Comparison of ENCODE assay signal across 8 cellular contexts in genomic region chr3:37779289-37780152, GRCh38.
DNase-seq lines count a peak whose midpoint lies in the region; ATAC-seq and TF ChIP-seq lines count a peak whose summit lies in the region.

No MANE protein-coding gene starts in this region.

- no peak overlapping the region for H2BK5ac ChIP-seq in neuronal stem cell (ENCODE audit: low read length)

- H3K27me3 ChIP-seq in SU-DHL-6 (ENCODE audit: low read length): no peaks in the 10 kb centered on the region
- no peaks in the 10 kb centered on the region for H3K27me3 ChIP-seq in neuronal stem cell (ENCODE audit: control insufficient read depth in 3 of 3, insufficient read depth in 3 of 3, low read depth in 1 of 3, low read length in 3 of 3)

- H3F3A ChIP-seq in SU-DHL-6 (ENCODE audit: insufficient read depth): no peaks in the 10 kb centered on the region

- DNase-seq in DMS79 treated with DMSO at 0.1 percent for 48 hours (lab: John Stamatoyannopoulos, UW) (peak; percentile 59), NCI-H128 (lab: John Stamatoyannopoulos, UW; ENCODE audit: unreplicated experiment) (peak; percentile 20), fibroblast of peridontal ligament (ENCODE audit: extremely low read depth) (peak; percentile 86), neuronal stem cell (ENCODE audit: low spot score) (peak; percentile 67), ecto neural progenitor cell (ENCODE audit: low spot score) (no peak)

- H4K91ac ChIP-seq in neuronal stem cell (ENCODE audit: low read depth, low read length, poor library complexity): no peak overlapping the region

- H3K14ac ChIP-seq in neuronal stem cell (ENCODE audit: low read length): peak overlapping the region; percentile 15

- H3K18ac ChIP-seq in neuronal stem cell (ENCODE audit: low read length): no peak overlapping the region

- H3K4ac ChIP-seq in neuronal stem cell (ENCODE audit: low read length): no peak overlapping the region

- H3K4me1 ChIP-seq in neuronal stem cell (ENCODE audit: control insufficient read depth in 2 of 2, insufficient read depth in 1 of 2, low read depth in 1 of 2, low read length in 2 of 2): no peaks in the 10 kb centered on the region

- ATAC-seq in GM21825 (IDR thresholded peaks at IDR 0.05; ENCODE audit: unreplicated experiment) (peak; percentile 69), GM18870 (IDR thresholded peaks at IDR 0.05; ENCODE audit: unreplicated experiment) (no peak)

- H3K9ac ChIP-seq in SU-DHL-6 (ENCODE audit: low read length) (no peak overlapping the region), neuronal stem cell (ENCODE audit: low read depth, low read length, poor library complexity) (no peak overlapping the region)

- no peak overlapping the region for H2BK120ac ChIP-seq in neuronal stem cell (ENCODE audit: low read depth, low read length)

- no peak overlapping the region for H2BK12ac ChIP-seq in neuronal stem cell (ENCODE audit: low read length)

- H3K4me2 ChIP-seq in SU-DHL-6 (ENCODE audit: low read depth, low read length, poor library complexity, severe bottlenecking) (no peak overlapping the region), neuronal stem cell (ENCODE audit: insufficient read depth, low read length, poor library complexity, severe bottlenecking) (no peak overlapping the region)

- no peak overlapping the region for H3K27ac ChIP-seq in SU-DHL-6 (ENCODE audit: low read depth, low read length)
- H3K27ac ChIP-seq in neuronal stem cell (replicated peaks; ENCODE audit: low read length): no peak overlapping the region

- H3K9me3 ChIP-seq in SU-DHL-6 (ENCODE audit: insufficient read depth, low read length): no peaks in the 10 kb centered on the region; the same call in 1 of the 2 replicates
- peaks cover 1 to 15% of the 10 kb centered on the region in 2 donors for H3K9me3 ChIP-seq in neuronal stem cell (replicated peaks in 1 of 2; ENCODE audit: control insufficient read depth in 2 of 2, insufficient read depth in 1 of 2, low read depth in 1 of 2, low read length in 2 of 2)

- no peak overlapping the region for H2BK15ac ChIP-seq in neuronal stem cell (ENCODE audit: low read length)

- no peaks in the 10 kb centered on the region for H4K20me1 ChIP-seq in SU-DHL-6 (ENCODE audit: low read depth, low read length)

- no peaks in the 10 kb centered on the region for H3K79me2 ChIP-seq in SU-DHL-6 (ENCODE audit: insufficient read depth, low read length)

- no peaks in the 10 kb centered on the region for H3K9me2 ChIP-seq in SU-DHL-6 (replicated peaks; ENCODE audit: insufficient read depth, low read length)

- H3K4me3 ChIP-seq in SU-DHL-6 (ENCODE audit: insufficient read depth, low read length, poor library complexity, severe bottlenecking): no peak overlapping the region
- no peak overlapping the region for H3K4me3 ChIP-seq in neuronal stem cell (ENCODE audit: low read length in 2 of 2)

- H3K23ac ChIP-seq in neuronal stem cell (ENCODE audit: low read depth, low read length, poor library complexity): no peak overlapping the region

- peak; percentile 72 for TF ChIP-seq CTCF in SU-DHL-6 (IDR thresholded peaks at IDR 0.05; ENCODE audit: insufficient read depth, low read length, poor library complexity, severe bottlenecking)

- H3K79me1 ChIP-seq in neuronal stem cell (ENCODE audit: low read depth, low read length): no peaks in the 10 kb centered on the region

- no peak overlapping the region for H2AFZ ChIP-seq in SU-DHL-6 (ENCODE audit: low read depth, low read length, severe bottlenecking)
- H2AFZ ChIP-seq in neuronal stem cell (ENCODE audit: low read length): no peak overlapping the region

- no CpG with 5 or more reads among the region's 10 CpGs for WGBS in neuronal stem cell (ENCODE audit: extremely low coverage in 2 of 2, insufficient read length in 2 of 2, insufficient replicate concordance in 1 of 2), 2 donors

- no peak overlapping the region for H2AK5ac ChIP-seq in neuronal stem cell (ENCODE audit: low read depth, low read length)

- H4K8ac ChIP-seq in neuronal stem cell (ENCODE audit: low read depth, low read length): no peak overlapping the region

- H3K36me3 ChIP-seq in SU-DHL-6 (ENCODE audit: low read length) (no peaks in the 10 kb centered on the region), neuronal stem cell (replicated peaks in 1 of 2; ENCODE audit: control insufficient read depth in 2 of 2, insufficient read depth in 2 of 2, low read length in 2 of 2) (no peaks in the 10 kb centered on the region)
